8 cellular contexts compared by ENCODE assay signal in the genomic region with DNA sequence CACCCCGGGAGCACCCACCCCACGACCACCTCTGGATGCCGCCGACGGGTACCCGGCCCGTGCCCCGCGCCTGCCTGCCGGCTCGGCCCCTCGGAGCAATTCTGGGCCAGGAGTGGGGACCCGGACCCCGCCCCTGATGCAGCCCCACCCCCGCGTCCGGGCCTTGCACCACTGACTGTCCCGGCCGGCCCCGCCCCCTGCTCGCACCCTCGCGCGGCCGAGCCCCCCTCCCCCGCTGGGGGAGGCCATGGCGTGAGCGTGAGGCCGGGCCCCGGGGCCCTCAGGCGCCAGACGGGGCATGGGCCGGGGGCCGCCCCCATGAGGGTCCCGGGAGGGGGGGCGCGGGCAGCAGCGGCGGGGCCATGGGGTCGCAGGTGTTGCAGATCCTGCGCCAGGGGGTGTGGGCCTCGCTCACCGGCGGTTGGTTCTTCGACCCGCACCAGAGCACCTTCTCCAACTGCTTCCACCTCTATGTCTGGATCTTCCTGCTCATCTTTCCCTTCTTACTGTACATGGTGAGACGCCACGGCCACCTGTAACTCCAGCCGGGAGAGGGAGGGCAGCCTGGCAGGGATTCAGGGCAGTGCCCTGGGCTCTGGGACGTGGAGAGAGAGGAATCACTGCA. TPM values are rescaled to one million over a fixed set of nuclear protein-coding genes. Genes with fewer than 3 reads are reported as not detected.
A peak's percentile ranks its signal among the peaks of the same experiment; 100 is the strongest.
DNase-seq lines count a peak whose midpoint lies in the region; ATAC-seq and TF ChIP-seq lines count a peak whose summit lies in the region.

No MANE protein-coding gene starts in this region.

- peak overlapping the region; percentile 64 to 90 (median 83); a peak in 21 of 22 replicates for H3K27ac ChIP-seq in BLaER1 treated with 17β-estradiol and CSF1 and Interleukin-3, amounts not matched to agents 10 nM and 100 nM
- H3K27ac ChIP-seq in right atrium auricular region: peak overlapping the region; percentile 89
- H3K27ac ChIP-seq in skin epidermis: peak overlapping the region; percentile 33 to 98 (median 94)

- peak overlapping the region; percentile 78 to 98 (median 91) for H3K4me3 ChIP-seq in BLaER1 treated with 17β-estradiol and CSF1 and Interleukin-3, amounts not matched to agents 10 nM and 100 nM
- H3K4me3 ChIP-seq in right atrium auricular region: peak overlapping the region; percentile 92 to 99
- peak overlapping the region; percentile 67 to 93 (median 90) for H3K4me3 ChIP-seq in skin epidermis

- no peaks in the 10 kb centered on the region for H3K9me3 ChIP-seq in BLaER1 treated with 17β-estradiol and CSF1 and Interleukin-3, amounts not matched to agents 10 nM and 100 nM (replicated peaks in 1 of 11)
- H3K9me3 ChIP-seq in right atrium auricular region: no peaks in the 10 kb centered on the region

- peak overlapping the region; percentile 91 to 100 (median 98) for H3K4me2 ChIP-seq in BLaER1 treated with 17β-estradiol and CSF1 and Interleukin-3, amounts not matched to agents 10 nM and 100 nM

- no peaks in the 10 kb centered on the region for H3K27me3 ChIP-seq in BLaER1 treated with 17β-estradiol and CSF1 and Interleukin-3, amounts not matched to agents 10 nM and 100 nM
- no peaks in the 10 kb centered on the region for H3K27me3 ChIP-seq in right atrium auricular region

- TF ChIP-seq CTCF in right atrium auricular region (IDR thresholded peaks at IDR 0.05): no peak

- peaks cover 24 to 80% (median 72%) of the 10 kb centered on the region in 11 experiments; a peak in 21 of 22 replicates for H4K20me1 ChIP-seq in BLaER1 treated with 17β-estradiol and CSF1 and Interleukin-3, amounts not matched to agents 10 nM and 100 nM

- no peaks in the 10 kb centered on the region for H3K9me3 Mint-ChIP-seq in activated naive CD4-positive, alpha-beta T cell treated with anti-CD3 and anti-CD28 coated beads, Interleukin-2, amount 50 U/mL, for 72 hours

- peak overlapping the region; percentile 76 to 93 (median 89) for H3K9ac ChIP-seq in BLaER1 treated with 17β-estradiol and CSF1 and Interleukin-3, amounts not matched to agents 10 nM and 100 nM

- peak; percentile 4 for ATAC-seq in GM19328 (IDR thresholded peaks at IDR 0.05; ENCODE audit: unreplicated experiment)
- no peak for ATAC-seq in activated naive CD4-positive, alpha-beta T cell treated with anti-CD3 and anti-CD28 coated beads, Interleukin-2, amount 50 U/mL, for 72 hours
- ATAC-seq in GM19035 (IDR thresholded peaks at IDR 0.05; ENCODE audit: unreplicated experiment): no peak

- peak; percentile 76 for DNase-seq in HuH-7.5 (ENCODE audit: low spot score)
- peak in 1 of 2 donors; percentile 45 for DNase-seq in activated naive CD4-positive, alpha-beta T cell treated with anti-CD3 and anti-CD28 coated beads, Interleukin-2, amount 50 U/mL, for 72 hours (ENCODE audit: low spot score in 2 of 2)
- no peak for DNase-seq in right atrium auricular region (ENCODE audit: low spot score)
- DNase-seq in amniotic stem cell (lab: John Stamatoyannopoulos, UW): no peak

- peaks cover 40 to 61% (median 55%) of the 10 kb centered on the region in 11 experiments for H3K36me3 ChIP-seq in BLaER1 treated with 17β-estradiol and CSF1 and Interleukin-3, amounts not matched to agents 10 nM and 100 nM
- peaks cover 39% of the 10 kb centered on the region for H3K36me3 ChIP-seq in right atrium auricular region

- peaks cover 30 to 34% of the 10 kb centered on the region in 2 donors for H3K36me3 Mint-ChIP-seq in activated naive CD4-positive, alpha-beta T cell treated with anti-CD3 and anti-CD28 coated beads, Interleukin-2, amount 50 U/mL, for 72 hours

- peak overlapping the region; percentile 89 to 98 for H3K27ac Mint-ChIP-seq in activated naive CD4-positive, alpha-beta T cell treated with anti-CD3 and anti-CD28 coated beads, Interleukin-2, amount 50 U/mL, for 72 hours

- peaks cover 44 to 58% (median 52%) of the 10 kb centered on the region in 10 experiments for H3K4me1 ChIP-seq in BLaER1 treated with 17β-estradiol and CSF1 and Interleukin-3, amounts not matched to agents 10 nM and 100 nM
- H3K4me1 ChIP-seq in right atrium auricular region: peaks cover 0 to 46% of the 10 kb centered on the region in 2 donors

RNA-seq across cellular contexts. Expression of gene PCNX3, which starts 0.5 kb away (rescaled TPM):
- 10 to 100 TPM; 34.8 to 48.1 TPM for total RNA-seq in activated naive CD4-positive, alpha-beta T cell treated with anti-CD3 and anti-CD28 coated beads, Interleukin-2, amount 50 U/mL, for 72 hours
- 10 to 100 TPM; 16.1 to 21.8 TPM for total RNA-seq in right atrium auricular region

RNA-seq across cellular contexts. Expression of gene MAP3K11, which starts 2.0 kb away (rescaled TPM):
- total RNA-seq in activated naive CD4-positive, alpha-beta T cell treated with anti-CD3 and anti-CD28 coated beads, Interleukin-2, amount 50 U/mL, for 72 hours: 10 to 100 TPM; 73.6 to 76.5 TPM
- 10 to 100 TPM; 21.1 to 30.5 TPM for total RNA-seq in right atrium auricular region

RNA-seq across cellular contexts. Expression of gene KCNK7, which starts 20.5 kb away (rescaled TPM):
- under 1 TPM; 0.66 to 0.74 TPM for total RNA-seq in activated naive CD4-positive, alpha-beta T cell treated with anti-CD3 and anti-CD28 coated beads, Interleukin-2, amount 50 U/mL, for 72 hours
- total RNA-seq in right atrium auricular region: under 1 TPM in 1 of 2 donors, not detected in 1; 0.39 TPM

RNA-seq across cellular contexts. Expression of gene SIPA1, which starts 21.8 kb away (rescaled TPM):
- 100 to 1,000 TPM; 185 to 203 TPM for total RNA-seq in activated naive CD4-positive, alpha-beta T cell treated with anti-CD3 and anti-CD28 coated beads, Interleukin-2, amount 50 U/mL, for 72 hours
- total RNA-seq in right atrium auricular region: 10 to 100 TPM; 14.5 to 29.6 TPM

RNA-seq across cellular contexts. Expression of gene EHBP1L1, which starts 40.2 kb away (rescaled TPM):
- 100 to 1,000 TPM; 101 to 144 TPM for total RNA-seq in activated naive CD4-positive, alpha-beta T cell treated with anti-CD3 and anti-CD28 coated beads, Interleukin-2, amount 50 U/mL, for 72 hours
- total RNA-seq in right atrium auricular region: 10 to 100 TPM; 20.5 to 85.3 TPM
